22 cellular contexts compared by ENCODE assay signal in genomic region chr10:128998101-128998500, GRCh38.
"Had no signal": no experiment of that assay in that cellular context is flagged by ENCODE, and none has a peak within 500 bp of the region (broad histone marks: within the 10 kb centered on the region; RNA-seq: fewer than 3 reads in every experiment).

No MANE protein-coding gene starts in this region.

- H3K36me3 Mint-ChIP-seq: mesothelial cell of epicardium had no signal

- H3K4me1 ChIP-seq: esophagus muscularis mucosa, foreskin keratinocyte, gastroesophageal sphincter, heart left ventricle, left ventricle myocardium inferior, lower lobe of right lung had no signal

- H3K4me1 Mint-ChIP-seq: mesothelial cell of epicardium had no signal

- H3K27me3 ChIP-seq: esophagus muscularis mucosa, foreskin keratinocyte, gastroesophageal sphincter, heart left ventricle had no signal

- H3K27ac ChIP-seq: coronary artery, dorsolateral prefrontal cortex, esophagus muscularis mucosa, foreskin keratinocyte, gastroesophageal sphincter, heart left ventricle, left ventricle myocardium inferior, lower lobe of right lung had no signal

- H3K9me3 ChIP-seq: esophagus muscularis mucosa, gastroesophageal sphincter, heart left ventricle, left ventricle myocardium inferior, lower lobe of right lung, mucosa of descending colon had no signal

- H3K36me3 ChIP-seq: esophagus muscularis mucosa, gastroesophageal sphincter, heart left ventricle, left ventricle myocardium inferior, lower lobe of right lung had no signal

- H3K27ac Mint-ChIP-seq: mesothelial cell of epicardium had no signal

- DNase-seq: dermis blood vessel endothelial cell; dorsolateral prefrontal cortex; effector CD4-positive, alpha-beta T cell; effector memory CD4-positive, alpha-beta T cell; foreskin keratinocyte; heart left ventricle; hippocampal formation; left colon; left ventricle myocardium inferior; lower lobe of right lung; mesenchymal stem cell; mucosa of descending colon had no signal

- H3K4me3 Mint-ChIP-seq: mesothelial cell of epicardium had no signal

- ATAC-seq: foreskin keratinocyte, gastroesophageal sphincter, left colon, left lobe of liver, mucosa of descending colon had no signal

- FAIRE-seq: colon, endothelial cell of umbilical vein, frontal cortex, islet of Langerhans, keratinocyte had no signal

- H3K4me3 ChIP-seq: coronary artery, dorsolateral prefrontal cortex, esophagus muscularis mucosa, gastroesophageal sphincter, heart left ventricle, left ventricle myocardium inferior, lower lobe of right lung, mucosa of descending colon had no signal
